Comparison of ENCODE assay signal across 5 cellular contexts in genomic region chr11:87548797-87549196, GRCh38.
"Had no signal": no experiment of that assay in that cellular context is flagged by ENCODE, and none has a peak within 500 bp of the region (broad histone marks: within the 10 kb centered on the region; RNA-seq: fewer than 3 reads in every experiment).

No MANE protein-coding gene starts in this region.

- H3K9ac ChIP-seq: KMS-11 had no signal

- H3K4me2 ChIP-seq: KMS-11 had no signal

- H3K27ac ChIP-seq: HL-60, KMS-11 had no signal

- DNase-seq: IMR-90, KBM-7, KG1 had no signal
